ENCODE assay signal across 10 cellular contexts in the genomic region with DNA sequence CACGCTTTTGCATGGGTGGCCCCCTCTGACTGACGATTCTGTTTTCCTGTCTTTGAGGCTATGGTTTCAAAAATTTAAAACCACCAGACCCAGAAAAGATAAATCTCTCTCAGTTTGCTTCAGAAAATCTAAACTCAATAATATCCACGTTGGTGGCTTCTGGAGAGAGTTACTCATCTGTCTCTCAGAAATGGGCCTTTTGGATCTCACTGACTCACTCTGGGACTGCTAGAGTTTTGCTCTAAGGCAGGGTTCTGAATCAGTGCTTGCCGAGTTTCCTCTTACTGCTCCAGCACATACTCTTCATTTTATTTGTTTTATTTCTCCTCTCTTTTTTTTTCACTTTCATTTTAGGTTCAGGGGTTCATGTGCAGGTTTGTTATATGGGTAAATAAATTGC.
DNase-seq lines count a peak whose midpoint lies in the region; ATAC-seq and TF ChIP-seq lines count a peak whose summit lies in the region.
"Had no signal": no experiment of that assay in that cellular context is flagged by ENCODE, and none has a peak within 500 bp of the region (broad histone marks: within the 10 kb centered on the region; RNA-seq: fewer than 3 reads in every experiment).

No MANE protein-coding gene starts in this region.

- no peaks in the 10 kb centered on the region for H3K36me3 ChIP-seq in MG63

- peaks cover 5% of the 10 kb centered on the region; the same call in 1 of the 2 replicates for H3K9me3 ChIP-seq in MG63

- DNase-seq in AG08395 (ENCODE audit: low spot score) (peak; percentile 87), MG63 (peak; percentile 21), choroid plexus epithelial cell (ENCODE audit: low read depth) (peak; percentile 65), myocyte (ENCODE audit: low read depth) (peak; percentile 21), Right ventricle myocardium inferior (ENCODE audit: missing footprints) (no peak)
- DNase-seq: NCI-H187, trophoblast cell had no signal

- intact Hi-C loops in Right ventricle myocardium inferior (cut with DNase I): no loop called here

- H3K27me3 ChIP-seq in MG63: no peaks in the 10 kb centered on the region

- H3K4me3 ChIP-seq in MG63 (no peak overlapping the region), choroid plexus epithelial cell (ENCODE audit: low read depth, low read length) (no peak overlapping the region)

- no peak for TF ChIP-seq CTCF in choroid plexus epithelial cell (conservative IDR thresholded peaks at IDR 0.05; ENCODE audit: low read depth, low read length)

- ATAC-seq in HG02610 (IDR thresholded peaks at IDR 0.05; ENCODE audit: unreplicated experiment) (no peak), GM21723 (IDR thresholded peaks at IDR 0.05; ENCODE audit: unreplicated experiment) (no peak), HG03439 (IDR thresholded peaks at IDR 0.05; ENCODE audit: unreplicated experiment) (no peak), Right ventricle myocardium inferior (no peak)
